17 cellular contexts compared by ENCODE assay signal in the genomic region with DNA sequence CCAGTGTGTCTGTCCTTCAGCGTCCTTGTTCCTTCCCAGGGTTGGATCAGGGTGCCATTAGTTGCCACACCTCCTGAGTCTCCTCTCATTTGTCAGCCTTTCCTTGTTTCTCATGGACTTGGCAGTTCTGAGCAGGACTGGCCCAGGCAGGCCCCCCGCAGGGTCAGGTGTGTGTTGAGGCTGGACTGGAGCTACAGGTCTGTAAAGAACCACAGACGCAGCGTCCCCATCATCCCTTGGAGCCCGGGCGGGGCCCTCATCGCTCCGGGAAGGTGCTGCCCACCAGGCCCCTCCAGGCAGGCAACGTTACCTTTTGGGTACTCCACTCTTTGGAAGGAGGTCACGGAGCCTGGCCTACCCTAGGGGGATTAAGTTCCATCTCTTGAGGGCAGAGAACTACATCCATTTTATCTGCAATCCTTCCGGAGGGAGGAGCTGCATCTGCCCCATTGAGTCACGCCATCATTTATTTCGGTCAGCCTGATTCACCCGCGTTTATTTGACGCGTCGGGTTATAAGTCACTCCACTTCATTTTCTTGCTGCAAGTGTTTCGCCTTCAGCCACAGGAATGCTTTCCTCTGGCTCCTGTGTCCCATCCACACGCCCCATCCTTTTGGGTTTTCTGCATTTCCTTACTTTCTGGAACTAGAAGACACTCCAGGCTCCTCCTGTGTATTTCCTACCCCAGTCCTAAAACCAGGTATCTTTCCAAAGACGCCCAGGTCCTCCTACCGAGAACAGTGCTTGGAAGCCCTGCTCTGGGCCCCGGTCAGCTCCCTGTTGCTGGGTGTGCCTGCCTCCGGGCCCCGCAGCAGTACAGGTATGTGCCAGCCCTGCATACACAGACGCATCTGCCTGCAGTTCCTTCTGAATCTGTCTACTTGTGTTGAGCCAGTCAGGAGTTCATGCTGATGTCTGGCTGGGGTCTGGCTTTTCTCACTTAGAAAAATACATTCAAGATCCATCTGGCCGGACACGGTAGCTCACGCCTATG.
DNase-seq lines count a peak whose midpoint lies in the region; ATAC-seq and TF ChIP-seq lines count a peak whose summit lies in the region.
"Had no signal": no experiment of that assay in that cellular context is flagged by ENCODE, and none has a peak within 500 bp of the region (broad histone marks: within the 10 kb centered on the region; RNA-seq: fewer than 3 reads in every experiment).

No MANE protein-coding gene starts in this region.

- H3K4me3 ChIP-seq in esophagus (ENCODE audit: low read depth in 1 of 2, low read length in 2 of 2) = no peak overlapping the region
- no peak overlapping the region for H3K4me3 ChIP-seq in PC-9
- H3K4me3 ChIP-seq: BLaER1 had no signal

- peaks cover 14% of the 10 kb centered on the region for H3K36me3 Mint-ChIP-seq in neural crest cell (ENCODE audit: low read depth)
- H3K36me3 Mint-ChIP-seq in stimulated activated naive B cell treated with anti-CD40 and anti-IgM and Interleukin-4, amounts not matched to agents 10 μg/mL and 1 μg/mL and 100 μg/mL, for 72 hours = peaks cover 42 to 61% of the 10 kb centered on the region in 2 donors

- H3K4me2 ChIP-seq in PC-9 = no peak overlapping the region
- H3K4me2 ChIP-seq: BLaER1 had no signal

- no peak overlapping the region for H3K4me3 Mint-ChIP-seq in neural crest cell
- H3K4me3 Mint-ChIP-seq in stimulated activated naive B cell treated with anti-CD40 and anti-IgM and Interleukin-4, amounts not matched to agents 10 μg/mL and 1 μg/mL and 100 μg/mL, for 72 hours = no peak overlapping the region
- H3K4me3 Mint-ChIP-seq: CD8-positive, alpha-beta memory T cell; H9 had no signal

- no peaks in the 10 kb centered on the region for H3K27me3 Mint-ChIP-seq in neural crest cell (ENCODE audit: low read depth)
- no peaks in the 10 kb centered on the region for H3K27me3 Mint-ChIP-seq in stimulated activated naive B cell treated with anti-CD40 and anti-IgM and Interleukin-4, amounts not matched to agents 10 μg/mL and 1 μg/mL and 100 μg/mL, for 72 hours
- H3K27me3 Mint-ChIP-seq: CD8-positive, alpha-beta memory T cell had no signal

- H3K9me2 ChIP-seq in PC-9 (ENCODE audit: insufficient read depth) = no peaks in the 10 kb centered on the region

- peak overlapping the region; percentile 45 to 47 for H3K27ac ChIP-seq in esophagus (ENCODE audit: low read depth in 2 of 2, low read length in 1 of 2)
- H3K27ac ChIP-seq in PC-9 = no peak overlapping the region
- H3K27ac ChIP-seq: BLaER1 had no signal

- H3K27ac Mint-ChIP-seq in neural crest cell (ENCODE audit: unreplicated experiment) = peak overlapping the region; percentile 40
- H3K27ac Mint-ChIP-seq in stimulated activated naive B cell treated with anti-CD40 and anti-IgM and Interleukin-4, amounts not matched to agents 10 μg/mL and 1 μg/mL and 100 μg/mL, for 72 hours = peak overlapping the region; percentile 90

- WGBS in esophagus, 2 donors = 79 to 88% methylated on average over 29 of the region's 29 CpGs

- H3K27me3 ChIP-seq in esophagus (ENCODE audit: control insufficient read depth in 1 of 2, insufficient read depth in 2 of 2, low read length in 2 of 2) (no peaks in the 10 kb centered on the region), PC-9 (ENCODE audit: insufficient read depth, low read depth) (no peaks in the 10 kb centered on the region)
- H3K27me3 ChIP-seq: BLaER1 had no signal

- H3K79me2 ChIP-seq in PC-9 (ENCODE audit: low read depth) = no peaks in the 10 kb centered on the region

- DNase-seq in SK-N-DZ (ENCODE audit: low spot score) = peak; percentile 36
- no peak for DNase-seq in neural crest cell (ENCODE audit: low read depth, low spot score)
- DNase-seq in stimulated activated naive B cell treated with anti-CD40 and anti-IgM and Interleukin-4, amounts not matched to agents 10 μg/mL and 1 μg/mL and 100 μg/mL, for 72 hours = no peak
- DNase-seq in OCI-M2 (lab: John Stamatoyannopoulos, UW; ENCODE audit: unreplicated experiment) = no peak
- no peak for DNase-seq in PC-9
- DNase-seq in stimulated activated CD4-positive, alpha-beta T cell treated with anti-CD3 and anti-CD28 coated beads, Interleukin-2, amount 100 ng/mL, for 24 hours = no peak
- no peak for DNase-seq in T1000 (lab: John Stamatoyannopoulos, UW)
- DNase-seq: 8988T; AML-193; Caco-2; CD8-positive, alpha-beta memory T cell; DND-41; GDM1; GOT3; H9 had no signal

- intact Hi-C loops in PC-9 (cut with micrococcal nuclease; ENCODE audit: unreplicated experiment) = no loop called here

- peaks cover 0 to 4% of the 10 kb centered on the region in 2 donors for H3K4me1 ChIP-seq in esophagus (ENCODE audit: control insufficient read depth in 2 of 2, insufficient read depth in 2 of 2, low read length in 1 of 2)
- H3K4me1 ChIP-seq in PC-9 (replicated peaks; ENCODE audit: insufficient read depth) = no peaks in the 10 kb centered on the region
- H3K4me1 ChIP-seq: Caco-2 had no signal

- TF ChIP-seq CTCF in neural crest cell (conservative IDR thresholded peaks at IDR 0.05) (no peak), PC-9 (conservative IDR thresholded peaks at IDR 0.05) (no peak)

- POLR2A ChIA-PET in PC-9 (lab: Charles Lee; ENCODE audit: unreplicated experiment) = no interaction called here

- H3K9me3 Mint-ChIP-seq in neural crest cell = no peaks in the 10 kb centered on the region
- H3K9me3 Mint-ChIP-seq in stimulated activated naive B cell treated with anti-CD40 and anti-IgM and Interleukin-4, amounts not matched to agents 10 μg/mL and 1 μg/mL and 100 μg/mL, for 72 hours = no peaks in the 10 kb centered on the region
- H3K9me3 Mint-ChIP-seq: CD8-positive, alpha-beta memory T cell had no signal

- ATAC-seq in stimulated activated naive B cell treated with anti-CD40 and anti-IgM and Interleukin-4, amounts not matched to agents 10 μg/mL and 1 μg/mL and 100 μg/mL, for 72 hours (replicated peaks) = no peak

- H4K20me1 ChIP-seq in PC-9 (ENCODE audit: insufficient read depth) = no peaks in the 10 kb centered on the region

- H3K36me3 ChIP-seq in esophagus (ENCODE audit: control insufficient read depth in 2 of 2, insufficient read depth in 2 of 2, low read length in 1 of 2) (peaks cover 0 to 3% of the 10 kb centered on the region in 2 donors), PC-9 (ENCODE audit: low read depth) (no peaks in the 10 kb centered on the region)

- no peaks in the 10 kb centered on the region for H3F3A ChIP-seq in PC-9 (ENCODE audit: insufficient read depth, low read depth)

- CTCF ChIA-PET in PC-9 (lab: Charles Lee) = no interaction called here

- H3K4me1 Mint-ChIP-seq in neural crest cell = peaks cover 7% of the 10 kb centered on the region
- H3K4me1 Mint-ChIP-seq in stimulated activated naive B cell treated with anti-CD40 and anti-IgM and Interleukin-4, amounts not matched to agents 10 μg/mL and 1 μg/mL and 100 μg/mL, for 72 hours = peaks cover 39 to 57% of the 10 kb centered on the region in 2 donors
- H3K4me1 Mint-ChIP-seq: H9 had no signal

- BruUV-seq in PC-9 (replicated peaks; lab: Mats Ljungman, UMichigan) = no TSS peak

- no peak overlapping the region for H2AFZ ChIP-seq in PC-9

- H3K9me3 ChIP-seq in esophagus (ENCODE audit: control insufficient read depth in 2 of 2, insufficient read depth in 1 of 2, low read depth in 1 of 2, low read length in 1 of 2) (no peaks in the 10 kb centered on the region), PC-9 (ENCODE audit: insufficient read depth, low read depth) (no peaks in the 10 kb centered on the region)
- H3K9me3 ChIP-seq: Caco-2 had no signal
